In the genomic region with DNA sequence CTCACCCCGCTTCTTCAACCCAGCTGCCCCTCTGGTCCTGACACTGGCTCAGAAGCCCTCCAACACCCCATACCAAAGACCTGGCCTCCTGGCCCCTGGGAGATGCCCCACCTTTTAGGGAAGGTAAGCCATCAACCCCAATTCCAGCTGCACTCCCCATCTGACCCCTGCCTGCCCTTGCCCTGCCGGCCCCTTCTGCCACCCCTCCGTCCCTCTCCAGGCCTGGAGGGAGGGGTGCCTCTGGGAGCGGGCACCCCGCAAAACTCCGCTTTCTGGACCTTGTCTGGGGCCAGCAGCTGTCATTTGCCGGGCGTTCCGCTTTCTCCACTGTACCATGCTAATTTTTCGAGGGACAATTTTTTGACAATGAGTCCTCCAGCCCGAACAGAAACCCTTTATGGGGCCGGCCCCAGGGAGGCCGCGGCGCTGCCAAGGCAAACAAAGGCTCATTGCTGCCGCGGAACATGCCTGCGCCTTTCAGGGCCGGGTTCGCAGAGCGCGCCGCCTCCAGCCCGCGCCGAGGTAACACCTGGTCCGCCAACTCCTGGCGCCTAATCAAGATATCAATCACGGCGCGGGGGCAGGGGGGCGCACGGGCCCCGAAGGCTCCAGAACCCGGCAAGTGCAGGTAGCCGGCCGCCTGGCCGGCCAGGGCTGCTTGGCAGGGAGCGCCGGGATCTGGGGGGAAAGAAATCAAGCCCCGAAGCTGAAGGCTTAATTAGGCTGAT, we compare ENCODE assay signal across 8 cellular contexts.
A peak's percentile ranks its signal among the peaks of the same experiment; 100 is the strongest.
DNase-seq lines count a peak whose midpoint lies in the region; ATAC-seq and TF ChIP-seq lines count a peak whose summit lies in the region.

No MANE protein-coding gene starts in this region.

- no peaks in the 10 kb centered on the region for H3K9me3 Mint-ChIP-seq in natural killer cell

- H3K27ac Mint-ChIP-seq in natural killer cell, result no peak overlapping the region

- H3K36me3 Mint-ChIP-seq in natural killer cell, result no peaks in the 10 kb centered on the region

- intact Hi-C loops in natural killer cell (cut with micrococcal nuclease), result no loop called here

- DNase-seq in DMS79 (lab: John Stamatoyannopoulos, UW) (peak; percentile 62), NCI-H774 (lab: John Stamatoyannopoulos, UW) (peak; percentile 87), fibroblast of gingiva (ENCODE audit: low read depth) (peak; percentile 42), natural killer cell (no peak)
- no peak for DNase-seq in activated CD4-positive, CD25-positive, alpha-beta regulatory T cell (lab: John Stamatoyannopoulos, UW)

- ATAC-seq in natural killer cell (no peak), GM21786 (IDR thresholded peaks at IDR 0.05; ENCODE audit: unreplicated experiment) (no peak), GM21619 (IDR thresholded peaks at IDR 0.05; ENCODE audit: unreplicated experiment) (no peak), GM21447 (IDR thresholded peaks at IDR 0.05; ENCODE audit: unreplicated experiment) (no peak)

- no peak for TF ChIP-seq CTCF in natural killer cell (IDR thresholded peaks at IDR 0.05)

- peaks cover 0 to 5% of the 10 kb centered on the region in 2 donors for H3K4me1 Mint-ChIP-seq in natural killer cell

- peak overlapping the region; percentile 55 for H3K4me3 Mint-ChIP-seq in natural killer cell

- H3K27me3 Mint-ChIP-seq in natural killer cell (ENCODE audit: low read depth in 2 of 2), result peaks cover 51 to 58% of the 10 kb centered on the region in 2 donors

Comparison
In these comparisons a context has a peak if more than half of its experiments do, and no peak if none do; other contexts are left out.
1. DNase-seq: peak in DMS79 (single experiment), NCI-H774 (single experiment) and fibroblast of gingiva (single experiment); none in natural killer cell (single experiment) and activated CD4-positive, CD25-positive, alpha-beta regulatory T cell (0 of 4).